ENCODE assay signal across 25 cellular contexts in genomic region chr19:55244004-55244680, GRCh38. TPM values are rescaled to one million over a fixed set of nuclear protein-coding genes. Genes with fewer than 3 reads are reported as not detected.
DNase-seq lines count a peak whose midpoint lies in the region; ATAC-seq and TF ChIP-seq lines count a peak whose summit lies in the region.
"Had no signal": no experiment of that assay in that cellular context is flagged by ENCODE, and none has a peak within 500 bp of the region (broad histone marks: within the 10 kb centered on the region; RNA-seq: fewer than 3 reads in every experiment).

No MANE protein-coding gene starts in this region.

- H3K4me3 Mint-ChIP-seq in activated naive CD8-positive, alpha-beta T cell treated with anti-CD3 and anti-CD28 coated beads, Interleukin-2, amount 10 ng/mL, durations not matched to agents 7 days and 5 days, result no peak overlapping the region
- no peak overlapping the region for H3K4me3 Mint-ChIP-seq in activated naive CD8-positive, alpha-beta T cell treated with anti-CD3 and anti-CD28 coated beads, Interleukin-2, amount 50 U/mL, for 24 hours
- H3K4me3 Mint-ChIP-seq in activated T-helper 2 cell treated with anti-CD3 and anti-CD28 coated beads, Interferon-gamma antibody, Interleukin-2, Interleukin-4, amounts not matched to agents 10 μg/mL and 5 μg/mL and 100 μg/mL, durations not matched to agents 14 hours and 24 hours and 36 hours (ENCODE audit: low read depth), result no peak overlapping the region
- H3K4me3 Mint-ChIP-seq: CD8-positive, alpha-beta memory T cell; IgD-negative memory B cell had no signal

- H3K27ac ChIP-seq in PC-9 (no peak overlapping the region), spleen (no peak overlapping the region), PC-3 (ENCODE audit: low read length) (no peak overlapping the region)
- H3K27ac ChIP-seq: A549, HL-60, KMS-11, Peyer's patch, SK-N-MC had no signal

- TF ChIP-seq POLR2A in spleen (IDR thresholded peaks at IDR 0.05), result no peak

- no peak for ATAC-seq in activated naive CD8-positive, alpha-beta T cell treated with anti-CD3 and anti-CD28 coated beads, Interleukin-2, amount 10 ng/mL, durations not matched to agents 7 days and 5 days (ENCODE audit: low read depth)
- no peak for ATAC-seq in activated naive CD8-positive, alpha-beta T cell treated with anti-CD3 and anti-CD28 coated beads, Interleukin-2, amount 50 U/mL, for 24 hours
- ATAC-seq in PC-3, result no peak
- ATAC-seq: A549, HCT116 had no signal

- H3K4me1 ChIP-seq in PC-9 (replicated peaks; ENCODE audit: insufficient read depth), result peaks cover 24% of the 10 kb centered on the region
- peaks cover 0 to 29% (median 25%) of the 10 kb centered on the region in 6 donors for H3K4me1 ChIP-seq in spleen
- H3K4me1 ChIP-seq in HAP-1, result no peaks in the 10 kb centered on the region
- peaks cover 22% of the 10 kb centered on the region for H3K4me1 ChIP-seq in PC-3 (ENCODE audit: insufficient read depth, low read length)

- intact Hi-C loops in PC-9 (cut with micrococcal nuclease; ENCODE audit: unreplicated experiment), result no loop called here
- intact Hi-C loops in activated T-helper 2 cell treated with anti-CD3 and anti-CD28 coated beads, Interferon-gamma antibody, Interleukin-2, Interleukin-4, amounts not matched to agents 10 μg/mL and 5 μg/mL and 100 μg/mL, durations not matched to agents 14 hours and 24 hours and 36 hours (cut with micrococcal nuclease), result no loop called here
- intact Hi-C loops in spleen (cut with DNase I; ENCODE audit: low total_unique reads), result no loop called here
- intact Hi-C loops in PC-3 (cut with micrococcal nuclease), result no loop called here

- in situ Hi-C loops in HAP-1 (cut with MboI; ENCODE audit: low sequenced_read_pairs), result no loop called here

- CTCF ChIA-PET in PC-9 (lab: Charles Lee), result no interaction called here
- CTCF ChIA-PET in PC-3 (lab: Charles Lee), result no interaction called here

- WGBS in spleen, 5 donors, result 88 to 93% (median 92%) methylated on average over 12 of the region's 12 CpGs

- H3K9me2 ChIP-seq in PC-9 (ENCODE audit: insufficient read depth) (no peaks in the 10 kb centered on the region), PC-3 (replicated peaks; ENCODE audit: low read length) (no peaks in the 10 kb centered on the region)

- H3F3A ChIP-seq in PC-9 (ENCODE audit: insufficient read depth, low read depth), result peaks cover 19% of the 10 kb centered on the region; the same call in 1 of the 2 replicates
- H3F3A ChIP-seq in PC-3 (ENCODE audit: low read length, unreplicated experiment), result no peaks in the 10 kb centered on the region

- H3K9me3 Mint-ChIP-seq in activated naive CD8-positive, alpha-beta T cell treated with anti-CD3 and anti-CD28 coated beads, Interleukin-2, amount 10 ng/mL, durations not matched to agents 7 days and 5 days, result no peaks in the 10 kb centered on the region
- no peaks in the 10 kb centered on the region for H3K9me3 Mint-ChIP-seq in activated naive CD8-positive, alpha-beta T cell treated with anti-CD3 and anti-CD28 coated beads, Interleukin-2, amount 50 U/mL, for 24 hours
- no peaks in the 10 kb centered on the region for H3K9me3 Mint-ChIP-seq in activated T-helper 2 cell treated with anti-CD3 and anti-CD28 coated beads, Interferon-gamma antibody, Interleukin-2, Interleukin-4, amounts not matched to agents 10 μg/mL and 5 μg/mL and 100 μg/mL, durations not matched to agents 14 hours and 24 hours and 36 hours
- H3K9me3 Mint-ChIP-seq: CD8-positive, alpha-beta memory T cell; IgD-negative memory B cell had no signal

- peak overlapping the region; percentile 13 for H3K27ac Mint-ChIP-seq in activated naive CD8-positive, alpha-beta T cell treated with anti-CD3 and anti-CD28 coated beads, Interleukin-2, amount 10 ng/mL, durations not matched to agents 7 days and 5 days
- H3K27ac Mint-ChIP-seq in activated naive CD8-positive, alpha-beta T cell treated with anti-CD3 and anti-CD28 coated beads, Interleukin-2, amount 50 U/mL, for 24 hours, result no peak overlapping the region
- H3K27ac Mint-ChIP-seq in activated T-helper 2 cell treated with anti-CD3 and anti-CD28 coated beads, Interferon-gamma antibody, Interleukin-2, Interleukin-4, amounts not matched to agents 10 μg/mL and 5 μg/mL and 100 μg/mL, durations not matched to agents 14 hours and 24 hours and 36 hours, result peak overlapping the region; percentile 14
- H3K27ac Mint-ChIP-seq: IgD-negative memory B cell had no signal

- peaks cover 11% of the 10 kb centered on the region for H3K36me3 Mint-ChIP-seq in activated naive CD8-positive, alpha-beta T cell treated with anti-CD3 and anti-CD28 coated beads, Interleukin-2, amount 10 ng/mL, durations not matched to agents 7 days and 5 days
- peaks cover 20% of the 10 kb centered on the region for H3K36me3 Mint-ChIP-seq in activated naive CD8-positive, alpha-beta T cell treated with anti-CD3 and anti-CD28 coated beads, Interleukin-2, amount 50 U/mL, for 24 hours (ENCODE audit: low read depth)
- peaks cover 53% of the 10 kb centered on the region for H3K36me3 Mint-ChIP-seq in activated T-helper 2 cell treated with anti-CD3 and anti-CD28 coated beads, Interferon-gamma antibody, Interleukin-2, Interleukin-4, amounts not matched to agents 10 μg/mL and 5 μg/mL and 100 μg/mL, durations not matched to agents 14 hours and 24 hours and 36 hours (ENCODE audit: low read depth)

- H3K9me3 ChIP-seq in PC-9 (ENCODE audit: insufficient read depth, low read depth) (no peaks in the 10 kb centered on the region), spleen (no peaks in the 10 kb centered on the region), HAP-1 (no peaks in the 10 kb centered on the region), PC-3 (ENCODE audit: low read length) (no peaks in the 10 kb centered on the region)
- H3K9me3 ChIP-seq: A549, Peyer's patch had no signal

- peaks cover 6% of the 10 kb centered on the region for H3K4me1 Mint-ChIP-seq in activated naive CD8-positive, alpha-beta T cell treated with anti-CD3 and anti-CD28 coated beads, Interleukin-2, amount 10 ng/mL, durations not matched to agents 7 days and 5 days
- peaks cover 17% of the 10 kb centered on the region for H3K4me1 Mint-ChIP-seq in activated naive CD8-positive, alpha-beta T cell treated with anti-CD3 and anti-CD28 coated beads, Interleukin-2, amount 50 U/mL, for 24 hours
- H3K4me1 Mint-ChIP-seq in activated T-helper 2 cell treated with anti-CD3 and anti-CD28 coated beads, Interferon-gamma antibody, Interleukin-2, Interleukin-4, amounts not matched to agents 10 μg/mL and 5 μg/mL and 100 μg/mL, durations not matched to agents 14 hours and 24 hours and 36 hours (ENCODE audit: low read depth), result peaks cover 2% of the 10 kb centered on the region

- TSS peak; percentile 18 for BruUV-seq in PC-9 (replicated peaks; lab: Mats Ljungman, UMichigan)
- BruUV-seq in PC-3 (replicated peaks; lab: Mats Ljungman, UMichigan), result no TSS peak

- no peak overlapping the region for H3K9ac ChIP-seq in PC-3 (ENCODE audit: low read length)
- H3K9ac ChIP-seq: KMS-11 had no signal

- no peaks in the 10 kb centered on the region for H3K27me3 Mint-ChIP-seq in activated naive CD8-positive, alpha-beta T cell treated with anti-CD3 and anti-CD28 coated beads, Interleukin-2, amount 10 ng/mL, durations not matched to agents 7 days and 5 days
- H3K27me3 Mint-ChIP-seq in activated naive CD8-positive, alpha-beta T cell treated with anti-CD3 and anti-CD28 coated beads, Interleukin-2, amount 50 U/mL, for 24 hours, result no peaks in the 10 kb centered on the region
- H3K27me3 Mint-ChIP-seq in activated T-helper 2 cell treated with anti-CD3 and anti-CD28 coated beads, Interferon-gamma antibody, Interleukin-2, Interleukin-4, amounts not matched to agents 10 μg/mL and 5 μg/mL and 100 μg/mL, durations not matched to agents 14 hours and 24 hours and 36 hours (ENCODE audit: low read depth), result no peaks in the 10 kb centered on the region
- H3K27me3 Mint-ChIP-seq: CD8-positive, alpha-beta memory T cell; IgD-negative memory B cell had no signal

- POLR2A ChIA-PET in activated naive CD8-positive, alpha-beta T cell treated with anti-CD3 and anti-CD28 coated beads, Interleukin-2, amount 10 ng/mL, durations not matched to agents 7 days and 5 days (lab: Charles Lee), result interaction anchor here (1.5 to 2.7 kb wide), 2 partner anchors 10 to 15 kb away, joined by 4 to 13 read pairs; no protein-coding TSS in a partner anchor
- POLR2A ChIA-PET in PC-9 (lab: Charles Lee; ENCODE audit: unreplicated experiment), result no interaction called here
- POLR2A ChIA-PET in PC-3 (lab: Charles Lee; ENCODE audit: unreplicated experiment), result no interaction called here

- H3K36me3 ChIP-seq in PC-9 (ENCODE audit: low read depth), result peaks cover 25% of the 10 kb centered on the region
- peaks cover 12 to 98% (median 80%) of the 10 kb centered on the region in 6 donors for H3K36me3 ChIP-seq in spleen
- peaks cover 65% of the 10 kb centered on the region for H3K36me3 ChIP-seq in HAP-1 (replicated peaks)
- peaks cover 68% of the 10 kb centered on the region for H3K36me3 ChIP-seq in PC-3 (ENCODE audit: low read depth, low read length)

- H3K4me3 ChIP-seq in PC-9 (no peak overlapping the region), spleen (no peak overlapping the region), HAP-1 (no peak overlapping the region), PC-3 (ENCODE audit: low read length) (no peak overlapping the region)
- H3K4me3 ChIP-seq: A549, Peyer's patch, SK-N-MC had no signal

- peaks cover 44% of the 10 kb centered on the region for H4K20me1 ChIP-seq in PC-9 (ENCODE audit: insufficient read depth)
- peaks cover 35% of the 10 kb centered on the region for H4K20me1 ChIP-seq in PC-3 (ENCODE audit: low read length)

- TF ChIP-seq CTCF in PC-9 (conservative IDR thresholded peaks at IDR 0.05) (no peak), spleen (IDR thresholded peaks at IDR 0.05 in 8 of 11, conservative IDR thresholded peaks at IDR 0.05 in 3 of 11) (no peak), PC-3 (conservative IDR thresholded peaks at IDR 0.05; ENCODE audit: low read depth, low read length) (no peak)

- H3K79me2 ChIP-seq in PC-9 (ENCODE audit: low read depth) (peaks cover 34% of the 10 kb centered on the region), PC-3 (ENCODE audit: low read length) (peaks cover 36% of the 10 kb centered on the region)

- DNase-seq in activated naive CD8-positive, alpha-beta T cell treated with anti-CD3 and anti-CD28 coated beads, Interleukin-2, amount 10 ng/mL, durations not matched to agents 7 days and 5 days, result no peak
- no peak for DNase-seq in activated naive CD8-positive, alpha-beta T cell treated with anti-CD3 and anti-CD28 coated beads, Interleukin-2, amount 50 U/mL, for 24 hours
- DNase-seq in PC-9, result no peak
- DNase-seq in activated T-helper 2 cell treated with anti-CD3 and anti-CD28 coated beads, Interferon-gamma antibody, Interleukin-2, Interleukin-4, amounts not matched to agents 10 μg/mL and 5 μg/mL and 100 μg/mL, durations not matched to agents 14 hours and 24 hours and 36 hours (ENCODE audit: low spot score), result no peak
- DNase-seq in spleen, result peak; percentile 41
- DNase-seq in HAP-1 (ENCODE audit: low spot score in 2 of 2), result no peak
- no peak for DNase-seq in PC-3
- DNase-seq: C1 segment of cervical spinal cord; CD8-positive, alpha-beta memory T cell; DMS79 treated with DMSO at 0.1 percent for 48 hours; GF-D8; NCI-H1048; NCI-H1417; NCI-H1694; NCI-H2081; NCI-H2227 treated with DMSO at 0.1 percent for 48 hours; NCI-H526 treated with DMSO at 0.1 percent for 48 hours; SIG-M5 had no signal

- H3K4me2 ChIP-seq in PC-9 (no peak overlapping the region), PC-3 (ENCODE audit: low read length) (no peak overlapping the region)
- H3K4me2 ChIP-seq: A549, KMS-11 had no signal

- H3K27me3 ChIP-seq in PC-9 (ENCODE audit: insufficient read depth, low read depth) (no peaks in the 10 kb centered on the region), spleen (replicated peaks in 1 of 7) (no peaks in the 10 kb centered on the region), HAP-1 (ENCODE audit: low read depth) (no peaks in the 10 kb centered on the region), PC-3 (ENCODE audit: low read length) (no peaks in the 10 kb centered on the region)
- H3K27me3 ChIP-seq: Peyer's patch had no signal

- H2AFZ ChIP-seq in PC-9 (no peak overlapping the region), PC-3 (ENCODE audit: low read length) (no peak overlapping the region)

RNA-seq across cellular contexts. Expression of gene PPP6R1, which starts 14.7 kb away (rescaled TPM):
- 100 to 1,000 TPM; 211 to 226 TPM for total RNA-seq in activated naive CD8-positive, alpha-beta T cell treated with anti-CD3 and anti-CD28 coated beads, Interleukin-2, amount 10 ng/mL, durations not matched to agents 7 days and 5 days
- total RNA-seq in PC-9 (2021) (136 and 159 TPM in 2 replicates), spleen (100 to 1,000 TPM; 113 to 150 (median 133) TPM), PC-3 (2014; rRNA removed) (159 and 221 TPM in 2 replicates)
- 180 and 183 TPM in 2 replicates for total RNA-seq in activated T-helper 2 cell treated with anti-CD3 and anti-CD28 coated beads, Interferon-gamma antibody, Interleukin-2, Interleukin-4, amounts not matched to agents 10 μg/mL and 5 μg/mL and 100 μg/mL, durations not matched to agents 14 hours and 24 hours and 36 hours
- polyA plus RNA-seq in spleen, result 10 to 100 TPM; 49.2 to 90.5 (median 65.1) TPM

RNA-seq across cellular contexts. Expression of gene TMEM86B, which starts 15.6 kb away (rescaled TPM):
- 10 to 100 TPM; 18.8 to 19.4 TPM for total RNA-seq in activated naive CD8-positive, alpha-beta T cell treated with anti-CD3 and anti-CD28 coated beads, Interleukin-2, amount 10 ng/mL, durations not matched to agents 7 days and 5 days
- total RNA-seq in PC-9 (2021) (18.1 and 18.4 TPM in 2 replicates), spleen (10 to 100 TPM in 3 of 7 donors, 1 to 10 TPM in 4; 7.5 to 11.7 (median 9.6) TPM), PC-3 (2014; rRNA removed) (11.1 and 11.8 TPM in 2 replicates)
- total RNA-seq in activated T-helper 2 cell treated with anti-CD3 and anti-CD28 coated beads, Interferon-gamma antibody, Interleukin-2, Interleukin-4, amounts not matched to agents 10 μg/mL and 5 μg/mL and 100 μg/mL, durations not matched to agents 14 hours and 24 hours and 36 hours, result 6.0 and 6.7 TPM in 2 replicates
- polyA plus RNA-seq in spleen, result 10 to 100 TPM; 11.8 to 31.5 (median 28.2) TPM

RNA-seq across cellular contexts. Expression of gene PTPRH, which starts 34.8 kb away (rescaled TPM):
- total RNA-seq in activated naive CD8-positive, alpha-beta T cell treated with anti-CD3 and anti-CD28 coated beads, Interleukin-2, amount 10 ng/mL, durations not matched to agents 7 days and 5 days, result not detected
- total RNA-seq in PC-9 (2021), result 11.7 and 21.4 TPM in 2 replicates
- total RNA-seq in activated T-helper 2 cell treated with anti-CD3 and anti-CD28 coated beads, Interferon-gamma antibody, Interleukin-2, Interleukin-4, amounts not matched to agents 10 μg/mL and 5 μg/mL and 100 μg/mL, durations not matched to agents 14 hours and 24 hours and 36 hours, result not detected in 2 replicates
- total RNA-seq in spleen, result 10 to 100 TPM; 36.8 to 97.9 (median 53.8) TPM
- polyA plus RNA-seq in spleen, result 10 to 100 TPM in 2 of 3 donors, 1 to 10 TPM in 1; 6.5 to 31.7 (median 14.9) TPM
- total RNA-seq in PC-3 (2014; rRNA removed), result 8.1 and 10.9 TPM in 2 replicates
- total RNA-seq: CD8-positive, alpha-beta memory T cell had no signal
- polyA plus RNA-seq: CD8-positive, alpha-beta memory T cell; IgD-negative memory B cell had no signal

RNA-seq across cellular contexts. Expression of gene HSPBP1, which starts 35.8 kb away (rescaled TPM):
- total RNA-seq in activated naive CD8-positive, alpha-beta T cell treated with anti-CD3 and anti-CD28 coated beads, Interleukin-2, amount 10 ng/mL, durations not matched to agents 7 days and 5 days, result 10 to 100 TPM; 19.5 to 20.3 TPM
- total RNA-seq in PC-9 (2021) (66.2 and 79.6 TPM in 2 replicates), spleen (10 to 100 TPM; 14.2 to 26.8 (median 17.6) TPM), PC-3 (2014; rRNA removed) (122 and 148 TPM in 2 replicates)
- 59.0 and 59.3 TPM in 2 replicates for total RNA-seq in activated T-helper 2 cell treated with anti-CD3 and anti-CD28 coated beads, Interferon-gamma antibody, Interleukin-2, Interleukin-4, amounts not matched to agents 10 μg/mL and 5 μg/mL and 100 μg/mL, durations not matched to agents 14 hours and 24 hours and 36 hours
- polyA plus RNA-seq in spleen, result 10 to 100 TPM; 14.2 to 27.0 (median 26.4) TPM

RNA-seq across cellular contexts. Expression of gene BRSK1, which starts 39.7 kb away (rescaled TPM):
- total RNA-seq in activated naive CD8-positive, alpha-beta T cell treated with anti-CD3 and anti-CD28 coated beads, Interleukin-2, amount 10 ng/mL, durations not matched to agents 7 days and 5 days, result 1 to 10 TPM; 9.0 TPM
- total RNA-seq in PC-9 (2021) (6.5 and 14.4 TPM in 2 replicates), spleen (1 to 10 TPM in 5 of 7 donors, under 1 TPM in 2; 0.79 to 2.9 (median 1.7) TPM), PC-3 (2014; rRNA removed) (5.1 and 8.7 TPM in 2 replicates)
- 5.8 and 6.0 TPM in 2 replicates for total RNA-seq in activated T-helper 2 cell treated with anti-CD3 and anti-CD28 coated beads, Interferon-gamma antibody, Interleukin-2, Interleukin-4, amounts not matched to agents 10 μg/mL and 5 μg/mL and 100 μg/mL, durations not matched to agents 14 hours and 24 hours and 36 hours
- polyA plus RNA-seq in spleen, result 1 to 10 TPM in 2 of 3 donors, under 1 TPM in 1; 0.70 to 1.5 (median 1.0) TPM
